11 cellular contexts compared by ENCODE assay signal in the genomic region with DNA sequence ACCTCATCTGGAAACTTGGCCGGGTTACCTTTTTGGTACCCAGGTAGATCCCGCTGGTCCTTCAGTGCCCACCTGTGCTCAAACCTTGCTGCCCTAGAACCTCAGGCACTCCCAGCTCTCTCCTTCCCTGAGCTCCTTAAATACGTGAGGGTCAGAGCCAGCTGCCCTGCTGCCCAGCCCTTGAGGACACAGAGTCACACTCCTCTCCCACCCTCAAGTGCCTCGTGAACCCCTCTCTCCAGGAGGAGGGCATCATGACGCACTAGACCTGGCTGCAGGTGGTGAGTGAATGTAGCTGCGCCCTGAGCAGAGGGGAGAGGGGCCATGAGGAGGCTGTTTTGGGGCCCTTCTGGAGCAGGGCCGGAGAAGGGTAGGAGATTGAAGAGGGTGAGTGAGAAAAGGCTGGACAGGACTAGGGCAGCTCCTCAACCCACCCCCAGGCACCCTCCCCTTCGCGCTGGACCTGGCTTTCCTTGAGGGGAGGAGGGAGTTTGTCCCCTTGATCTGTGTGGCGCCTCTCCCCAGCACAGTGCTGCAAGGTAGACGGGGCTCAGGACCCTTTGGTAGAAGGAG. TPM values are rescaled to one million over a fixed set of nuclear protein-coding genes. Genes with fewer than 3 reads are reported as not detected.
DNase-seq lines count a peak whose midpoint lies in the region; ATAC-seq and TF ChIP-seq lines count a peak whose summit lies in the region.
"Had no signal": no experiment of that assay in that cellular context is flagged by ENCODE, and none has a peak within 500 bp of the region (broad histone marks: within the 10 kb centered on the region; RNA-seq: fewer than 3 reads in every experiment).

No MANE protein-coding gene starts in this region.

- ATAC-seq in activated T-cell treated with anti-CD3 and anti-CD28 coated beads, Interleukin-2, amount 50 U/mL, for 72 hours (replicated peaks in 1 of 2), result no peak
- peak; percentile 53 to 61 for ATAC-seq in lower lobe of right lung
- ATAC-seq in GM21360 (IDR thresholded peaks at IDR 0.05; ENCODE audit: unreplicated experiment), result no peak
- ATAC-seq: activated CD8-positive, alpha-beta memory T cell treated with anti-CD3 and anti-CD28 coated beads, Interleukin-2, amount 10 ng/mL, durations not matched to agents 7 days and 5 days had no signal

- H3K27ac Mint-ChIP-seq in activated T-cell treated with anti-CD3 and anti-CD28 coated beads, Interleukin-2, amount 50 U/mL, for 72 hours, result no peak overlapping the region
- H3K27ac Mint-ChIP-seq: activated CD8-positive, alpha-beta memory T cell treated with anti-CD3 and anti-CD28 coated beads, Interleukin-2, amount 10 ng/mL, durations not matched to agents 7 days and 5 days had no signal

- intact Hi-C loops in breast epithelium (cut with DNase I; ENCODE audit: low total_unique reads) (loop anchor here (5.0 kb wide), 1 partner anchor 129 kb away; no protein-coding TSS in a partner anchor), lower lobe of right lung (cut with DNase I) (no loop called here)

- H3K36me3 ChIP-seq in breast epithelium (no peaks in the 10 kb centered on the region), lower lobe of right lung (no peaks in the 10 kb centered on the region), subcutaneous abdominal adipose tissue (ENCODE audit: control insufficient read depth in 5 of 5, insufficient read depth in 5 of 5, low read length in 5 of 5) (no peaks in the 10 kb centered on the region)

- H3K4me3 ChIP-seq in breast epithelium, result peak overlapping the region in 2 of 3 donors; percentile 67 to 68
- H3K4me3 ChIP-seq in lower lobe of right lung, result peak overlapping the region; percentile 60
- H3K4me3 ChIP-seq in subcutaneous abdominal adipose tissue (ENCODE audit: low read depth in 1 of 5, low read length in 5 of 5), result peak overlapping the region; percentile 50 to 69 (median 57)

- H3K9me3 Mint-ChIP-seq in activated T-cell treated with anti-CD3 and anti-CD28 coated beads, Interleukin-2, amount 50 U/mL, for 72 hours, result no peaks in the 10 kb centered on the region

- peak overlapping the region in 2 of 5 donors; percentile 56 to 77 for H3K9ac ChIP-seq in subcutaneous abdominal adipose tissue (ENCODE audit: low read length in 5 of 5)

- no peak for TF ChIP-seq POLR2A in breast epithelium (IDR thresholded peaks at IDR 0.05)

- H3K27me3 ChIP-seq in breast epithelium (no peaks in the 10 kb centered on the region), lower lobe of right lung (ENCODE audit: low read depth) (peaks cover 33% of the 10 kb centered on the region), subcutaneous abdominal adipose tissue (ENCODE audit: control insufficient read depth in 5 of 5, insufficient read depth in 4 of 5, low read length in 5 of 5) (peaks cover 7 to 25% (median 17%) of the 10 kb centered on the region in 5 donors)

- H3K27ac ChIP-seq in breast epithelium, result peak overlapping the region in 1 of 2 donors; percentile 17
- H3K27ac ChIP-seq in lower lobe of right lung, result no peak overlapping the region
- H3K27ac ChIP-seq in subcutaneous abdominal adipose tissue (ENCODE audit: low read depth, low read length), result no peak overlapping the region

- H3K4me3 Mint-ChIP-seq in activated T-cell treated with anti-CD3 and anti-CD28 coated beads, Interleukin-2, amount 50 U/mL, for 72 hours, result peak overlapping the region; percentile 45 to 65
- H3K4me3 Mint-ChIP-seq: activated CD8-positive, alpha-beta memory T cell treated with anti-CD3 and anti-CD28 coated beads, Interleukin-2, amount 10 ng/mL, durations not matched to agents 7 days and 5 days had no signal

- DNase-seq in activated T-cell treated with anti-CD3 and anti-CD28 coated beads, Interleukin-2, amount 50 U/mL, for 72 hours, result no peak
- no peak for DNase-seq in activated T-cell treated with anti-CD3 and anti-CD28 coated beads, Interleukin-2, amount 50 U/mL, for 48 hours
- DNase-seq in breast epithelium (ENCODE audit: low spot score in 2 of 2) (no peak), lower lobe of right lung (no peak), NCI-H2171 treated with DMSO at 0.1 percent for 48 hours (lab: John Stamatoyannopoulos, UW) (no peak), dedifferentiated amniotic fluid mesenchymal stem cell (ENCODE audit: extremely low spot score) (no peak)
- DNase-seq: activated CD8-positive, alpha-beta memory T cell treated with anti-CD3 and anti-CD28 coated beads, Interleukin-2, amount 10 ng/mL, durations not matched to agents 7 days and 5 days; Karpas-422; stimulated activated naive CD4-positive, alpha-beta T cell treated with Interleukin-2 at 50 U/mL for 16 hours had no signal

- peaks cover 27% of the 10 kb centered on the region for H3K4me1 Mint-ChIP-seq in activated T-cell treated with anti-CD3 and anti-CD28 coated beads, Interleukin-2, amount 50 U/mL, for 72 hours (ENCODE audit: low read depth)

- TF ChIP-seq CTCF in breast epithelium (IDR thresholded peaks at IDR 0.05), result no peak
- no peak for TF ChIP-seq CTCF in lower lobe of right lung (IDR thresholded peaks at IDR 0.05)

- no peaks in the 10 kb centered on the region for H3K36me3 Mint-ChIP-seq in activated T-cell treated with anti-CD3 and anti-CD28 coated beads, Interleukin-2, amount 50 U/mL, for 72 hours (ENCODE audit: insufficient read depth in 2 of 2)

- H3K9me3 ChIP-seq in breast epithelium (no peaks in the 10 kb centered on the region), lower lobe of right lung (no peaks in the 10 kb centered on the region), subcutaneous abdominal adipose tissue (ENCODE audit: control insufficient read depth in 5 of 5, low read length in 5 of 5) (peaks cover 0 to 2% (median 0%) of the 10 kb centered on the region in 5 donors)

- no peaks in the 10 kb centered on the region for H3K4me1 ChIP-seq in breast epithelium
- H3K4me1 ChIP-seq in lower lobe of right lung, result peaks cover 12% of the 10 kb centered on the region
- H3K4me1 ChIP-seq in subcutaneous abdominal adipose tissue (ENCODE audit: control insufficient read depth in 5 of 5, insufficient read depth in 5 of 5, low read length in 5 of 5), result peaks cover 3 to 16% (median 13%) of the 10 kb centered on the region in 5 donors

- peaks cover 57% of the 10 kb centered on the region for H3K27me3 Mint-ChIP-seq in activated T-cell treated with anti-CD3 and anti-CD28 coated beads, Interleukin-2, amount 50 U/mL, for 72 hours (ENCODE audit: low read depth)

RNA-seq across cellular contexts. Expression of a gene that starts 0.9 kb away (rescaled TPM):
- total RNA-seq in activated T-cell treated with anti-CD3 and anti-CD28 coated beads, Interleukin-2, amount 50 U/mL, for 72 hours, result 1 to 10 TPM in 1 of 2 donors, under 1 TPM in 1; 0.53 to 2.2 TPM
- total RNA-seq in breast epithelium, result 10 to 100 TPM in 1 of 3 donors, 1 to 10 TPM in 1, under 1 TPM in 1; 0.48 to 12.5 (median 9.8) TPM
- 9.1 TPM for total RNA-seq in lower lobe of right lung

Comparison
In these comparisons a context has a peak if more than half of its experiments do, and no peak if none do; other contexts are left out.
1. ATAC-seq: peak in lower lobe of right lung (2 of 2); none in activated T-cell treated with anti-CD3 and anti-CD28 coated beads, Interleukin-2, amount 50 U/mL, for 72 hours (0 of 2) and GM21360 (single experiment).
2. Peak in every context shown above with its lines, with median percentiles within 50 percentile points of each other: H3K4me3 ChIP-seq.